24 cellular contexts compared by ENCODE assay signal in genomic region chr10:46311501-46311951, GRCh38. TPM values are rescaled to one million over a fixed set of nuclear protein-coding genes. Genes with fewer than 3 reads are reported as not detected.
DNase-seq lines count a peak whose midpoint lies in the region; ATAC-seq and TF ChIP-seq lines count a peak whose summit lies in the region.
"Had no signal": no experiment of that assay in that cellular context is flagged by ENCODE, and none has a peak within 500 bp of the region (broad histone marks: within the 10 kb centered on the region; RNA-seq: fewer than 3 reads in every experiment).

No MANE protein-coding gene starts in this region.

- POLR2A ChIA-PET in HEK293 (lab: Yijun Ruan, JAX): interaction anchor here (0.5 kb wide), 1 partner anchor 55 kb away, joined by 3 read pairs; no protein-coding TSS in a partner anchor

- intact Hi-C loops in sigmoid colon (cut with DNase I): no loop called here

- H3K4me3 Mint-ChIP-seq in endothelial cell (ENCODE audit: unreplicated experiment): no peak overlapping the region
- H3K4me3 Mint-ChIP-seq: CD4-positive, CD25-positive, alpha-beta regulatory T cell had no signal

- no peaks in the 10 kb centered on the region for H3K36me3 Mint-ChIP-seq in endothelial cell (ENCODE audit: low read depth, unreplicated experiment)
- H3K36me3 Mint-ChIP-seq: CD4-positive, CD25-positive, alpha-beta regulatory T cell had no signal

- DNase-seq in RWPE2 (ENCODE audit: low spot score): peak; percentile 40
- DNase-seq in mesenteric fat pad (ENCODE audit: low spot score): peak; percentile 83
- DNase-seq in sigmoid colon: peak; percentile 48
- no peak for DNase-seq in endothelial cell (ENCODE audit: low spot score)
- DNase-seq in NOMO-1 (lab: John Stamatoyannopoulos, UW; ENCODE audit: unreplicated experiment in 2 of 2): no peak
- DNase-seq in NCI-H2171 (lab: John Stamatoyannopoulos, UW): no peak
- DNase-seq: BE2C; CD4-positive, CD25-positive, alpha-beta regulatory T cell; DMS153; GDM1; NCI-H1105; NCI-H1694; NCI-H2107; NCI-H524; NCI-H82; SJCRH30 had no signal

- CTCF ChIA-PET in HEK293 (lab: Yijun Ruan, JAX): no interaction called here

- 57 to 77% methylated on average over 7 of the region's 7 CpGs for WGBS in sigmoid colon, 2 donors

- no peak overlapping the region for H3K27ac Mint-ChIP-seq in endothelial cell (ENCODE audit: unreplicated experiment)
- H3K27ac Mint-ChIP-seq: CD4-positive, CD25-positive, alpha-beta regulatory T cell had no signal

- ATAC-seq in RWPE2 (ENCODE audit: low read depth) (no peak), GM19035 (IDR thresholded peaks at IDR 0.05; ENCODE audit: unreplicated experiment) (no peak)
- ATAC-seq: PC-3 had no signal

- H3K4me1 Mint-ChIP-seq in endothelial cell (ENCODE audit: unreplicated experiment): peaks cover 12% of the 10 kb centered on the region
- H3K4me1 Mint-ChIP-seq: CD4-positive, CD25-positive, alpha-beta regulatory T cell had no signal

- H3K36me3 ChIP-seq in HEK293 (ENCODE audit: control insufficient read depth in 2 of 2, insufficient read depth in 1 of 2, low read length in 2 of 2) (no peaks in the 10 kb centered on the region), RWPE2 (ENCODE audit: low read depth) (no peaks in the 10 kb centered on the region), sigmoid colon (no peaks in the 10 kb centered on the region)
- H3K36me3 ChIP-seq: BE2C, HAP-1, SJCRH30 had no signal

- H3K4me1 ChIP-seq in HEK293 (ENCODE audit: control insufficient read depth, insufficient read depth, low read length) (no peaks in the 10 kb centered on the region), RWPE2 (ENCODE audit: insufficient read depth, poor library complexity, severe bottlenecking) (peaks cover 10% of the 10 kb centered on the region), sigmoid colon (no peaks in the 10 kb centered on the region)
- H3K4me1 ChIP-seq: BE2C, HAP-1, SJCRH30 had no signal

- H3K9me3 ChIP-seq in HEK293 (ENCODE audit: control insufficient read depth, insufficient read depth, low read depth, low read length) (no peaks in the 10 kb centered on the region), RWPE2 (ENCODE audit: severe bottlenecking) (no peaks in the 10 kb centered on the region), sigmoid colon (no peaks in the 10 kb centered on the region)
- H3K9me3 ChIP-seq: BE2C, Caco-2, HAP-1, SJCRH30 had no signal

- H3K27me3 ChIP-seq in RWPE2 (ENCODE audit: insufficient read depth, poor library complexity, severe bottlenecking) (no peaks in the 10 kb centered on the region), sigmoid colon (no peaks in the 10 kb centered on the region)
- H3K27me3 ChIP-seq: BE2C, SJCRH30 had no signal

- TF ChIP-seq CTCF in HEK293 (tag by site-specific recombination; IDR thresholded peaks at IDR 0.05) (no peak), RWPE2 (IDR thresholded peaks at IDR 0.05; ENCODE audit: poor library complexity, severe bottlenecking) (no peak), sigmoid colon (IDR thresholded peaks at IDR 0.05) (no peak), endothelial cell (IDR thresholded peaks at IDR 0.05; ENCODE audit: unreplicated experiment) (no peak)

- H3K27ac ChIP-seq in HEK293 (ENCODE audit: extremely low read depth, low read depth, low read length) (no peak overlapping the region), RWPE2 (ENCODE audit: poor library complexity, severe bottlenecking) (no peak overlapping the region), sigmoid colon (no peak overlapping the region)
- H3K27ac ChIP-seq: GM23248, SJCRH30 had no signal

- H3K9me3 Mint-ChIP-seq in endothelial cell (ENCODE audit: unreplicated experiment): no peaks in the 10 kb centered on the region

- H3K27me3 Mint-ChIP-seq in endothelial cell (ENCODE audit: unreplicated experiment): peaks cover 6% of the 10 kb centered on the region

- no peak for TF ChIP-seq EP300 in sigmoid colon (IDR thresholded peaks at IDR 0.05)

- H3K4me3 ChIP-seq in HEK293 (ENCODE audit: low read depth, low read length) (no peak overlapping the region), RWPE2 (ENCODE audit: severe bottlenecking) (no peak overlapping the region), sigmoid colon (no peak overlapping the region)
- H3K4me3 ChIP-seq: GM23248, HAP-1, SJCRH30 had no signal

- no peak for TF ChIP-seq POLR2A in sigmoid colon (IDR thresholded peaks at IDR 0.05)

TF ChIP-seq in HEK293, 187 proteins besides CTCF, POLR2A, EP300 and RAD21:
- TF ChIP-seq ZNF670 (tag by site-specific recombination; IDR thresholded peaks at IDR 0.05; ENCODE audit: low read depth): no peak
- peak; percentile 97 for TF ChIP-seq EGR2 (tag by site-specific recombination; IDR thresholded peaks at IDR 0.05; ENCODE audit: low read depth)
- peak; percentile 98 for TF ChIP-seq ZFHX2 (tag by site-specific recombination; conservative IDR thresholded peaks at IDR 0.05)
- no peak for TF ChIP-seq ZNF585B (tag by site-specific recombination; IDR thresholded peaks at IDR 0.05)
- no peak for TF ChIP-seq ZNF558 (tag by site-specific recombination; IDR thresholded peaks at IDR 0.05)

RNA-seq across cellular contexts. Expression of gene ANTXRL, which starts 24.7 kb away (rescaled TPM):
- total RNA-seq in mesenteric fat pad: not detected
- not detected for total RNA-seq in sigmoid colon
- not detected for polyA plus RNA-seq in sigmoid colon
- total RNA-seq in endothelial cell (ENCODE audit: unreplicated experiment): not detected
- total RNA-seq: Caco-2; CD4-positive, CD25-positive, alpha-beta regulatory T cell; Daoy; GM23248; LHCN-M2; PC-3; SJCRH30 had no signal
- polyA plus RNA-seq: GM23248 had no signal

Comparison
In these comparisons a context has a peak if more than half of its experiments do, and no peak if none do; other contexts are left out.
1. DNase-seq: peak in RWPE2 (single experiment), mesenteric fat pad (single experiment) and sigmoid colon (single experiment); none in endothelial cell (single experiment), NOMO-1 (0 of 2) and NCI-H2171 (single experiment).